ENCODE assay signal across 1 cellular context in genomic region chr6:34526992-34527728, GRCh38.
A peak's percentile ranks its signal among the peaks of the same experiment; 100 is the strongest.
TF ChIP-seq lines count a peak whose summit lies in the region.

No MANE protein-coding gene starts in this region.

TF ChIP-seq in HepG2, 621 proteins besides CTCF, POLR2A, EP300 and RAD21 (continued from another document and continues in another):
- TF ChIP-seq ZNF383 (CRISPR knock-in tag; IDR thresholded peaks at IDR 0.05; ENCODE audit: borderline replicate concordance) (no peak), ZBTB14 (CRISPR knock-in tag; IDR thresholded peaks at IDR 0.05) (no peak), HIVEP1 (CRISPR knock-in tag; IDR thresholded peaks at IDR 0.05) (no peak), POLR2AphosphoS5 (IDR thresholded peaks at IDR 0.05; ENCODE audit: low read depth, low read length) (no peak), ZBTB34 (CRISPR knock-in tag; IDR thresholded peaks at IDR 0.05) (no peak), HMGXB4 (CRISPR knock-in tag; IDR thresholded peaks at IDR 0.05; ENCODE audit: borderline replicate concordance in 1 of 2, low read depth in 1 of 2) (peak; percentile 46 to 80; a peak in 2 of 4 replicates), GTF2F1 (IDR thresholded peaks at IDR 0.05; ENCODE audit: low read length) (no peak), ZNF317 (CRISPR knock-in tag; IDR thresholded peaks at IDR 0.05) (no peak), KLF12 (CRISPR knock-in tag; IDR thresholded peaks at IDR 0.05; ENCODE audit: borderline replicate concordance) (no peak), ZNF781 (CRISPR knock-in tag; IDR thresholded peaks at IDR 0.05; ENCODE audit: borderline replicate concordance, not compliant biosample characterization) (no peak), PRDM15 (CRISPR knock-in tag; IDR thresholded peaks at IDR 0.05) (no peak), MYNN (CRISPR knock-in tag; IDR thresholded peaks at IDR 0.05; ENCODE audit: low read depth) (no peak), ZNF367 (CRISPR knock-in tag; IDR thresholded peaks at IDR 0.05; ENCODE audit: borderline replicate concordance) (no peak), HNRNPUL1 (IDR thresholded peaks at IDR 0.05; ENCODE audit: low read depth, low read length) (no peak), ZFYVE20 (CRISPR knock-in tag; IDR thresholded peaks at IDR 0.05; ENCODE audit: borderline replicate concordance, low read depth) (no peak), ZBTB33 (CRISPR knock-in tag; IDR thresholded peaks at IDR 0.05) (no peak), ZNF280D (CRISPR knock-in tag; IDR thresholded peaks at IDR 0.05) (no peak), MAFG (CRISPR knock-in tag; IDR thresholded peaks at IDR 0.05) (peak; percentile 24; the same call in 1 of the 2 replicates), KIAA2018 (CRISPR knock-in tag; IDR thresholded peaks at IDR 0.05; ENCODE audit: borderline replicate concordance) (no peak), CC2D1A (CRISPR knock-in tag; IDR thresholded peaks at IDR 0.05) (no peak), SOX5 (CRISPR knock-in tag; IDR thresholded peaks at IDR 0.05; ENCODE audit: borderline replicate concordance) (peak; percentile 27; the same call in 1 of the 2 replicates), TERF1 (CRISPR knock-in tag; IDR thresholded peaks at IDR 0.05) (no peak), ZNF558 (CRISPR knock-in tag; IDR thresholded peaks at IDR 0.05; ENCODE audit: borderline replicate concordance) (0 out of 2 replicates have a peak, but pooled peaks have one; percentile 49), ZSCAN20 (CRISPR knock-in tag; IDR thresholded peaks at IDR 0.05; ENCODE audit: borderline replicate concordance) (no peak), DR1 (CRISPR knock-in tag; IDR thresholded peaks at IDR 0.05) (no peak; the same call in 1 of the 2 replicates), HNRNPH1 (optimal IDR thresholded peaks at IDR 0.05; ENCODE audit: low read depth, low read length) (no peak), RBM22 (optimal IDR thresholded peaks at IDR 0.05; ENCODE audit: low read length) (no peak)
